ENCODE assay signal across 1 cellular context in the genomic region with DNA sequence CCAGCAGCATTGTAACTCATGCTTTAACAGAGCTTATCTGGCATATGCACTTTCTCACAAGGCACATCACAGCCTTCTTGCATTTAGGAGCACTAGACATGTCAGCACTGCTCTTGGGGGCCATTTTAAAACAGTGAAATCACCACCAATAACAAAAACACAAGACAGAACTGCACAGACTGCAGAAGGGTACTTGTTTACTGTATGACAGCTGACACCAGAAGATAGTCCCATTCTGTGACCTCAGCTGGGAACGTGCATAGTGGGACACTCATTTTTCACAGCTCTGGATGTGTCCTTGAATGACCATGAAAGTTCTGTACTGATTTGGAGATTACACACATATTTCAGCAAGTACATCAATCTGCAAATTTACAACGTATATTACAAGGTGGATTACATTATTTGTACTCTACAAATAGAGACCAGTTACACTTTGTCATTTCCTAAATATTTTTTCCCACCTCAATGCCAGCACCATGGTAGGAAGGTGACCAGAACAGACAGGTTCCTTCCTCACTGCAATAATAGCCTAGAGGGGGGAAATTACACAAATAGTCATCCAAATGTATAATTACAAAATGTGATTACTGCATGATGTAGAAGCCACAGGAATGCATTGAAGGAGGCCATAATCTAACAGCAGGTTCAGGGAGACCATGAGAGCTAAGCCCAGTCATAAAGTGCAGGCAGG.
TF ChIP-seq lines count a peak whose summit lies in the region.

No MANE protein-coding gene starts in this region.

TF ChIP-seq in HEK293, 187 proteins besides CTCF, POLR2A, EP300 and RAD21 (continued from another document):
- no peak; the same call in none of the 2 replicates for TF ChIP-seq PRDM10 (tag by site-specific recombination; IDR thresholded peaks at IDR 0.05)
- no peak for TF ChIP-seq ZNF580 (tag by site-specific recombination; IDR thresholded peaks at IDR 0.05)
- no peak for TF ChIP-seq ZNF701 (tag by site-specific recombination; IDR thresholded peaks at IDR 0.05)
- peak; percentile 77 for TF ChIP-seq KLF8 (tag by site-specific recombination; IDR thresholded peaks at IDR 0.05)
- TF ChIP-seq ZNF664 (tag by site-specific recombination; IDR thresholded peaks at IDR 0.05) = no peak
- 0 out of 2 replicates have a peak, but pooled peaks have one; percentile 38 for TF ChIP-seq ZNF2 (tag by site-specific recombination; IDR thresholded peaks at IDR 0.05)
- TF ChIP-seq, protein P1, sequence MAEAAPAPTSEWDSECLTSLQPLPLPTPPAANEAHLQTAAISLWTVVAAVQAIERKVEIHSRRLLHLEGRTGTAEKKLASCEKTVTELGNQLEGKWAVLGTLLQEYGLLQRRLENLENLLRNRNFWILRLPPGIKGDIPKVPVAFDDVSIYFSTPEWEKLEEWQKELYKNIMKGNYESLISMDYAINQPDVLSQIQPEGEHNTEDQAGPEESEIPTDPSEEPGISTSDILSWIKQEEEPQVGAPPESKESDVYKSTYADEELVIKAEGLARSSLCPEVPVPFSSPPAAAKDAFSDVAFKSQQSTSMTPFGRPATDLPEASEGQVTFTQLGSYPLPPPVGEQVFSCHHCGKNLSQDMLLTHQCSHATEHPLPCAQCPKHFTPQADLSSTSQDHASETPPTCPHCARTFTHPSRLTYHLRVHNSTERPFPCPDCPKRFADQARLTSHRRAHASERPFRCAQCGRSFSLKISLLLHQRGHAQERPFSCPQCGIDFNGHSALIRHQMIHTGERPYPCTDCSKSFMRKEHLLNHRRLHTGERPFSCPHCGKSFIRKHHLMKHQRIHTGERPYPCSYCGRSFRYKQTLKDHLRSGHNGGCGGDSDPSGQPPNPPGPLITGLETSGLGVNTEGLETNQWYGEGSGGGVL (tag by site-specific recombination; IDR thresholded peaks at IDR 0.05) = 0 out of 2 replicates have a peak, but pooled peaks have one; percentile 51
- peak; percentile 76 for TF ChIP-seq ZNF513 (tag by site-specific recombination; IDR thresholded peaks at IDR 0.05)
- TF ChIP-seq ZNF19 (tag by site-specific recombination; IDR thresholded peaks at IDR 0.05; ENCODE audit: low read depth) = no peak
- no peak for TF ChIP-seq ZNF792 (tag by site-specific recombination; IDR thresholded peaks at IDR 0.05)
- TF ChIP-seq, protein P2, sequence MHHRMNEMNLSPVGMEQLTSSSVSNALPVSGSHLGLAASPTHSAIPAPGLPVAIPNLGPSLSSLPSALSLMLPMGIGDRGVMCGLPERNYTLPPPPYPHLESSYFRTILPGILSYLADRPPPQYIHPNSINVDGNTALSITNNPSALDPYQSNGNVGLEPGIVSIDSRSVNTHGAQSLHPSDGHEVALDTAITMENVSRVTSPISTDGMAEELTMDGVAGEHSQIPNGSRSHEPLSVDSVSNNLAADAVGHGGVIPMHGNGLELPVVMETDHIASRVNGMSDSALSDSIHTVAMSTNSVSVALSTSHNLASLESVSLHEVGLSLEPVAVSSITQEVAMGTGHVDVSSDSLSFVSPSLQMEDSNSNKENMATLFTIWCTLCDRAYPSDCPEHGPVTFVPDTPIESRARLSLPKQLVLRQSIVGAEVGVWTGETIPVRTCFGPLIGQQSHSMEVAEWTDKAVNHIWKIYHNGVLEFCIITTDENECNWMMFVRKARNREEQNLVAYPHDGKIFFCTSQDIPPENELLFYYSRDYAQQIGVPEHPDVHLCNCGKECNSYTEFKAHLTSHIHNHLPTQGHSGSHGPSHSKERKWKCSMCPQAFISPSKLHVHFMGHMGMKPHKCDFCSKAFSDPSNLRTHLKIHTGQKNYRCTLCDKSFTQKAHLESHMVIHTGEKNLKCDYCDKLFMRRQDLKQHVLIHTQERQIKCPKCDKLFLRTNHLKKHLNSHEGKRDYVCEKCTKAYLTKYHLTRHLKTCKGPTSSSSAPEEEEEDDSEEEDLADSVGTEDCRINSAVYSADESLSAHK (tag by site-specific recombination; IDR thresholded peaks at IDR 0.05) = peak; percentile 23; the same call in 1 of the 2 replicates
- TF ChIP-seq ZFHX2 (tag by site-specific recombination; conservative IDR thresholded peaks at IDR 0.05) = no peak
- TF ChIP-seq, protein P3, sequence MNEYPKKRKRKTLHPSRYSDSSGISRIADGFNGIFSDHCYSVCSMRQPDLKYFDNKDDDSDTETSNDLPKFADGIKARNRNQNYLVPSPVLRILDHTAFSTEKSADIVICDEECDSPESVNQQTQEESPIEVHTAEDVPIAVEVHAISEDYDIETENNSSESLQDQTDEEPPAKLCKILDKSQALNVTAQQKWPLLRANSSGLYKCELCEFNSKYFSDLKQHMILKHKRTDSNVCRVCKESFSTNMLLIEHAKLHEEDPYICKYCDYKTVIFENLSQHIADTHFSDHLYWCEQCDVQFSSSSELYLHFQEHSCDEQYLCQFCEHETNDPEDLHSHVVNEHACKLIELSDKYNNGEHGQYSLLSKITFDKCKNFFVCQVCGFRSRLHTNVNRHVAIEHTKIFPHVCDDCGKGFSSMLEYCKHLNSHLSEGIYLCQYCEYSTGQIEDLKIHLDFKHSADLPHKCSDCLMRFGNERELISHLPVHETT (tag by site-specific recombination; IDR thresholded peaks at IDR 0.05) = peak; percentile 68; the same call in 1 of the 2 replicates
- no peak for TF ChIP-seq KLF10 (tag by site-specific recombination; IDR thresholded peaks at IDR 0.05)
- TF ChIP-seq ZSCAN23 (tag by site-specific recombination; IDR thresholded peaks at IDR 0.05) = peak; percentile 84; the same call in 1 of the 2 replicates
- TF ChIP-seq ZNF660 (tag by site-specific recombination; IDR thresholded peaks at IDR 0.05) = no peak
- no peak; the same call in 1 of the 2 replicates for TF ChIP-seq IKZF3 (tag by site-specific recombination; IDR thresholded peaks at IDR 0.05)
